ENCODE assay signal across 1 cellular context in genomic region chr5:51618234-51618633, GRCh38.
TF ChIP-seq lines count a peak whose summit lies in the region.

No MANE protein-coding gene starts in this region.

TF ChIP-seq in GM23338, 12 proteins besides CTCF, POLR2A, EP300 and RAD21 (continued from another document):
- TF ChIP-seq EZH2 (IDR thresholded peaks at IDR 0.05; ENCODE audit: low read depth, unreplicated experiment), result no peak
- no peak for TF ChIP-seq JUNB (IDR thresholded peaks at IDR 0.05; ENCODE audit: unreplicated experiment)
- TF ChIP-seq STAT1 (IDR thresholded peaks at IDR 0.05; ENCODE audit: unreplicated experiment), result no peak
- TF ChIP-seq ETS1 (IDR thresholded peaks at IDR 0.05), result no peak
- no peak for TF ChIP-seq REST (IDR thresholded peaks at IDR 0.05; ENCODE audit: unreplicated experiment)
